2 cellular contexts compared by ENCODE assay signal in the genomic region with DNA sequence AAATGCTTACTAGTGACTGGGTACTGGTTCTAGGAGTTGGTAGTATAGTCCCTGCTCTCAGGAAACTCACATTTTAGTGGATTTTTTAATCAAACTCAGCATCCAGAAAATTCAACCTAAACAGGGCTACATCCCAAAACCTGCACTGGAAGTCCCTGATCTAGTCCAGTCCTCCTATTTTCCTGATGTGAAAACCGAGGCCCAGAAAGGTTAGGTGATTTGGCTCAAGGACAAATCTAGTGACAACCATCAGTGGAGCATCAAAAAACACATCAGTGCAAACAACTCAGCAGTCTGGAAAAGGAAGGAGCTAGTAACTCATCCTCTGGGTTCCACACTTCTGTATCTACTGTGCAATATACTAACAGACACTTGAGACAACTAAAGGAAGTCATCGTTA.
A peak's percentile ranks its signal among the peaks of the same experiment; 100 is the strongest.
TF ChIP-seq lines count a peak whose summit lies in the region.

No MANE protein-coding gene starts in this region.

TF ChIP-seq in GM23338, 12 proteins besides CTCF, POLR2A, EP300 and RAD21 (continues in another document):
- TF ChIP-seq POLR2AphosphoS5 (IDR thresholded peaks at IDR 0.05; ENCODE audit: low read depth): no peak
- TF ChIP-seq ZNF331 (CRISPR knock-in tag; IDR thresholded peaks at IDR 0.05; ENCODE audit: low read depth): no peak
- TF ChIP-seq, protein P1, sequence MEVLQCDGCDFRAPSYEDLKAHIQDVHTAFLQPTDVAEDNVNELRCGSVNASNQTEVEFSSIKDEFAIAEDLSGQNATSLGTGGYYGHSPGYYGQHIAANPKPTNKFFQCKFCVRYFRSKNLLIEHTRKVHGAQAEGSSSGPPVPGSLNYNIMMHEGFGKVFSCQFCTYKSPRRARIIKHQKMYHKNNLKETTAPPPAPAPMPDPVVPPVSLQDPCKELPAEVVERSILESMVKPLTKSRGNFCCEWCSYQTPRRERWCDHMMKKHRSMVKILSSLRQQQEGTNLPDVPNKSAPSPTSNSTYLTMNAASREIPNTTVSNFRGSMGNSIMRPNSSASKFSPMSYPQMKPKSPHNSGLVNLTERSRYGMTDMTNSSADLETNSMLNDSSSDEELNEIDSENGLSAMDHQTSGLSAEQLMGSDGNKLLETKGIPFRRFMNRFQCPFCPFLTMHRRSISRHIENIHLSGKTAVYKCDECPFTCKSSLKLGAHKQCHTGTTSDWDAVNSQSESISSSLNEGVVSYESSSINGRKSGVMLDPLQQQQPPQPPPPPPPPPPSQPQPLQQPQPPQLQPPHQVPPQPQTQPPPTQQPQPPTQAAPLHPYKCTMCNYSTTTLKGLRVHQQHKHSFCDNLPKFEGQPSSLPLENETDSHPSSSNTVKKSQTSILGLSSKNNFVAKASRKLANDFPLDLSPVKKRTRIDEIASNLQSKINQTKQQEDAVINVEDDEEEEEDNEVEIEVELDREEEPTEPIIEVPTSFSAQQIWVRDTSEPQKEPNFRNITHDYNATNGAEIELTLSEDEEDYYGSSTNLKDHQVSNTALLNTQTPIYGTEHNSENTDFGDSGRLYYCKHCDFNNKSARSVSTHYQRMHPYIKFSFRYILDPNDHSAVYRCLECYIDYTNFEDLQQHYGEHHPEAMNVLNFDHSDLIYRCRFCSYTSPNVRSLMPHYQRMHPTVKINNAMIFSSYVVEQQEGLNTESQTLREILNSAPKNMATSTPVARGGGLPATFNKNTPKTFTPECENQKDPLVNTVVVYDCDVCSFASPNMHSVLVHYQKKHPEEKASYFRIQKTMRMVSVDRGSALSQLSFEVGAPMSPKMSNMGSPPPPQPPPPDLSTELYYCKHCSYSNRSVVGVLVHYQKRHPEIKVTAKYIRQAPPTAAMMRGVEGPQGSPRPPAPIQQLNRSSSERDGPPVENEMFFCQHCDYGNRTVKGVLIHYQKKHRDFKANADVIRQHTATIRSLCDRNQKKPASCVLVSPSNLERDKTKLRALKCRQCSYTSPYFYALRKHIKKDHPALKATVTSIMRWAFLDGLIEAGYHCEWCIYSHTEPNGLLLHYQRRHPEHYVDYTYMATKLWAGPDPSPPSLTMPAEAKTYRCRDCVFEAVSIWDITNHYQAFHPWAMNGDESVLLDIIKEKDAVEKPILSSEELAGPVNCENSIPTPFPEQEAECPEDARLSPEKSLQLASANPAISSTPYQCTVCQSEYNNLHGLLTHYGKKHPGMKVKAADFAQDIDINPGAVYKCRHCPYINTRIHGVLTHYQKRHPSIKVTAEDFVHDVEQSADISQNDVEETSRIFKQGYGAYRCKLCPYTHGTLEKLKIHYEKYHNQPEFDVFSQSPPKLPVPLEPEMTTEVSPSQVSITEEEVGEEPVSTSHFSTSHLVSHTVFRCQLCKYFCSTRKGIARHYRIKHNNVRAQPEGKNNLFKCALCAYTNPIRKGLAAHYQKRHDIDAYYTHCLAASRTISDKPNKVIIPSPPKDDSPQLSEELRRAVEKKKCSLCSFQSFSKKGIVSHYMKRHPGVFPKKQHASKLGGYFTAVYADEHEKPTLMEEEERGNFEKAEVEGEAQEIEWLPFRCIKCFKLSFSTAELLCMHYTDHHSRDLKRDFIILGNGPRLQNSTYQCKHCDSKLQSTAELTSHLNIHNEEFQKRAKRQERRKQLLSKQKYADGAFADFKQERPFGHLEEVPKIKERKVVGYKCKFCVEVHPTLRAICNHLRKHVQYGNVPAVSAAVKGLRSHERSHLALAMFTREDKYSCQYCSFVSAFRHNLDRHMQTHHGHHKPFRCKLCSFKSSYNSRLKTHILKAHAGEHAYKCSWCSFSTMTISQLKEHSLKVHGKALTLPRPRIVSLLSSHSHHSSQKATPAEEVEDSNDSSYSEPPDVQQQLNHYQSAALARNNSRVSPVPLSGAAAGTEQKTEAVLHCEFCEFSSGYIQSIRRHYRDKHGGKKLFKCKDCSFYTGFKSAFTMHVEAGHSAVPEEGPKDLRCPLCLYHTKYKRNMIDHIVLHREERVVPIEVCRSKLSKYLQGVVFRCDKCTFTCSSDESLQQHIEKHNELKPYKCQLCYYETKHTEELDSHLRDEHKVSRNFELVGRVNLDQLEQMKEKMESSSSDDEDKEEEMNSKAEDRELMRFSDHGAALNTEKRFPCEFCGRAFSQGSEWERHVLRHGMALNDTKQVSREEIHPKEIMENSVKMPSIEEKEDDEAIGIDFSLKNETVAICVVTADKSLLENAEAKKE (CRISPR knock-in tag; IDR thresholded peaks at IDR 0.05): no peak
- no peak for TF ChIP-seq EZH2 (IDR thresholded peaks at IDR 0.05; ENCODE audit: low read depth, unreplicated experiment)
- TF ChIP-seq ZNF114 (CRISPR knock-in tag; IDR thresholded peaks at IDR 0.05): no peak
- TF ChIP-seq NANOG (IDR thresholded peaks at IDR 0.05; ENCODE audit: borderline replicate concordance): no peak
- no peak for TF ChIP-seq JUNB (IDR thresholded peaks at IDR 0.05; ENCODE audit: unreplicated experiment)
- no peak for TF ChIP-seq CREB1 (CRISPR knock-in tag; IDR thresholded peaks at IDR 0.05; ENCODE audit: low read depth)
- TF ChIP-seq EZH2phosphoT487 (IDR thresholded peaks at IDR 0.05; ENCODE audit: unreplicated experiment): no peak
- TF ChIP-seq, protein P2, sequence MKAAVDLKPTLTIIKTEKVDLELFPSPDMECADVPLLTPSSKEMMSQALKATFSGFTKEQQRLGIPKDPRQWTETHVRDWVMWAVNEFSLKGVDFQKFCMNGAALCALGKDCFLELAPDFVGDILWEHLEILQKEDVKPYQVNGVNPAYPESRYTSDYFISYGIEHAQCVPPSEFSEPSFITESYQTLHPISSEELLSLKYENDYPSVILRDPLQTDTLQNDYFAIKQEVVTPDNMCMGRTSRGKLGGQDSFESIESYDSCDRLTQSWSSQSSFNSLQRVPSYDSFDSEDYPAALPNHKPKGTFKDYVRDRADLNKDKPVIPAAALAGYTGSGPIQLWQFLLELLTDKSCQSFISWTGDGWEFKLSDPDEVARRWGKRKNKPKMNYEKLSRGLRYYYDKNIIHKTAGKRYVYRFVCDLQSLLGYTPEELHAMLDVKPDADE (IDR thresholded peaks at IDR 0.05): no peak
- TF ChIP-seq STAT1 (IDR thresholded peaks at IDR 0.05; ENCODE audit: unreplicated experiment): no peak

TF ChIP-seq in K562, 482 proteins besides CTCF, POLR2A, EP300 and RAD21:
- TF ChIP-seq MYNN (IDR thresholded peaks at IDR 0.05): no peak
- no peak for TF ChIP-seq MYNN (CRISPR knock-in tag; IDR thresholded peaks at IDR 0.05)
- peak; percentile 73 for TF ChIP-seq ESRRA (IDR thresholded peaks at IDR 0.05; ENCODE audit: borderline replicate concordance, low read depth)
